ENCODE assay signal across 20 cellular contexts in genomic region chrX:86215260-86215659, GRCh38.
"Had no signal": no experiment of that assay in that cellular context is flagged by ENCODE, and none has a peak within 500 bp of the region (broad histone marks: within the 10 kb centered on the region; RNA-seq: fewer than 3 reads in every experiment).

No MANE protein-coding gene starts in this region.

- ATAC-seq: Right ventricle myocardium inferior had no signal

- H3K4me2 ChIP-seq: PC-9 had no signal

- H3K27ac ChIP-seq: PC-9, Peyer's patch, SJCRH30 had no signal

- H3K4me3 ChIP-seq: PC-9, Peyer's patch, SJCRH30 had no signal

- H3K36me3 ChIP-seq: Peyer's patch, SJCRH30 had no signal

- H3K9me3 ChIP-seq: Peyer's patch, SJCRH30 had no signal

- DNase-seq: KBM-7; MV-4-11; NCI-H1048; NCI-H1436; NCI-H1694; NCI-H187 treated with DMSO at 0.1 percent for 48 hours; NCI-H2029 treated with DMSO at 0.1 percent for 48 hours; NCI-H2171 treated with DMSO at 0.1 percent for 48 hours; NCI-H345; NCI-H446 treated with DMSO at 0.1 percent for 48 hours; NCI-H510A treated with DMSO at 0.1 percent for 48 hours; NCI-H526; NK-92 treated with Interleukin-12 subunit alpha and Interleukin-12 subunit beta, amount 100 ng/mL, for 24 hours; OCI-M1; PC-9; Peyer's patch; SHP77 treated with DMSO at 0.1 percent for 48 hours; SJCRH30; T-helper 2 cell had no signal

- H3K4me1 ChIP-seq: Peyer's patch, SJCRH30 had no signal

- H3K27me3 ChIP-seq: Peyer's patch, SJCRH30 had no signal
